Comparison of ENCODE assay signal across 7 cellular contexts in the genomic region with DNA sequence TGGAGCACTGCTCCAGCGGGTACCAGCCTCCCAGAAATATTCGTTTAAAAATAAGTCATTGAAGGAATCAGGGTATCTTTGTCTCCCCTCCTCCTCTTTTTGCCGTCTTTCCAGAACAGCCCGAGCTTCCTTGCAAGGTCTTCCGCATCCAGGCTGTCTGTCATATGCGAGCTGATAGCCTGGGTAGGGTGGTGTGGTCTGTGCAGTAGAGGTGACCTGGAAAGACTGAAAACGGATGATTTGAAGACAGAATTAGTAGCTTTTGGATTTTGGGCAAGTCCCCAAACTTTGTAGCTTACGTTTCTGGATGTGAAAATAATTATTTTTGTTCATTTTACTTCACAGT. TPM values are rescaled to one million over a fixed set of nuclear protein-coding genes. Genes with fewer than 3 reads are reported as not detected.
DNase-seq lines count a peak whose midpoint lies in the region; ATAC-seq lines count a peak whose summit lies in the region.

No MANE protein-coding gene starts in this region.

- peak overlapping the region; percentile 90 for H3K4me3 Mint-ChIP-seq in activated CD4-positive, alpha-beta memory T cell treated with anti-CD3 and anti-CD28 coated beads, Interleukin-2, amount 10 ng/mL, durations not matched to agents 7 days and 5 days
- H3K4me3 Mint-ChIP-seq in stimulated activated memory B cell treated with anti-CD40 and anti-IgM and Interleukin-4, amounts not matched to agents 10 μg/mL and 1 μg/mL and 100 μg/mL, for 72 hours: peak overlapping the region; percentile 91

- no peak for DNase-seq in activated CD4-positive, alpha-beta memory T cell treated with anti-CD3 and anti-CD28 coated beads, Interleukin-2, amount 10 ng/mL, durations not matched to agents 7 days and 5 days
- DNase-seq in NCI-H2081 treated with DMSO at 0.1 percent for 48 hours (lab: John Stamatoyannopoulos, UW): no peak
- DNase-seq in AG08396 (ENCODE audit: low spot score): no peak

- POLR2A ChIA-PET in activated CD4-positive, alpha-beta memory T cell treated with anti-CD3 and anti-CD28 coated beads, Interleukin-2, amount 10 ng/mL, durations not matched to agents 7 days and 5 days (lab: Charles Lee): interaction anchor here (0.6 to 2.6 kb wide), 10 partner anchors 9 to 1292 kb away, joined by 3 to 19 read pairs (median 4); partner anchors contain the start of genes AKAP9, SAMD9 and SAMD9L

- H3K4me1 Mint-ChIP-seq in activated CD4-positive, alpha-beta memory T cell treated with anti-CD3 and anti-CD28 coated beads, Interleukin-2, amount 10 ng/mL, durations not matched to agents 7 days and 5 days: peaks cover 30% of the 10 kb centered on the region
- peaks cover 10% of the 10 kb centered on the region for H3K4me1 Mint-ChIP-seq in stimulated activated memory B cell treated with anti-CD40 and anti-IgM and Interleukin-4, amounts not matched to agents 10 μg/mL and 1 μg/mL and 100 μg/mL, for 72 hours

- H3K4me3 ChIP-seq in iPS-11a (ENCODE audit: low read depth, low read length): peak overlapping the region; percentile 68

- no peaks in the 10 kb centered on the region for H3K9me3 Mint-ChIP-seq in activated CD4-positive, alpha-beta memory T cell treated with anti-CD3 and anti-CD28 coated beads, Interleukin-2, amount 10 ng/mL, durations not matched to agents 7 days and 5 days
- no peaks in the 10 kb centered on the region for H3K9me3 Mint-ChIP-seq in stimulated activated memory B cell treated with anti-CD40 and anti-IgM and Interleukin-4, amounts not matched to agents 10 μg/mL and 1 μg/mL and 100 μg/mL, for 72 hours

- H3K36me3 Mint-ChIP-seq in activated CD4-positive, alpha-beta memory T cell treated with anti-CD3 and anti-CD28 coated beads, Interleukin-2, amount 10 ng/mL, durations not matched to agents 7 days and 5 days (ENCODE audit: low read depth): no peaks in the 10 kb centered on the region
- no peaks in the 10 kb centered on the region for H3K36me3 Mint-ChIP-seq in stimulated activated memory B cell treated with anti-CD40 and anti-IgM and Interleukin-4, amounts not matched to agents 10 μg/mL and 1 μg/mL and 100 μg/mL, for 72 hours

- no peaks in the 10 kb centered on the region for H3K27me3 Mint-ChIP-seq in activated CD4-positive, alpha-beta memory T cell treated with anti-CD3 and anti-CD28 coated beads, Interleukin-2, amount 10 ng/mL, durations not matched to agents 7 days and 5 days
- no peaks in the 10 kb centered on the region for H3K27me3 Mint-ChIP-seq in stimulated activated memory B cell treated with anti-CD40 and anti-IgM and Interleukin-4, amounts not matched to agents 10 μg/mL and 1 μg/mL and 100 μg/mL, for 72 hours

- CTCF ChIA-PET in activated CD4-positive, alpha-beta memory T cell treated with anti-CD3 and anti-CD28 coated beads, Interleukin-2, amount 10 ng/mL, durations not matched to agents 7 days and 5 days (lab: Charles Lee): interaction anchor here (0.8 to 2.8 kb wide), 9 partner anchors 14 to 807 kb away, joined by 3 to 17 read pairs (median 3); partner anchors contain the start of genes PEX1, RBM48 and SAMD9

- peak overlapping the region; percentile 85 for H3K27ac Mint-ChIP-seq in activated CD4-positive, alpha-beta memory T cell treated with anti-CD3 and anti-CD28 coated beads, Interleukin-2, amount 10 ng/mL, durations not matched to agents 7 days and 5 days
- H3K27ac Mint-ChIP-seq in stimulated activated memory B cell treated with anti-CD40 and anti-IgM and Interleukin-4, amounts not matched to agents 10 μg/mL and 1 μg/mL and 100 μg/mL, for 72 hours: peak overlapping the region; percentile 82

- ATAC-seq in GM18907 (IDR thresholded peaks at IDR 0.05; ENCODE audit: unreplicated experiment) (peak; percentile 1), HG03097 (IDR thresholded peaks at IDR 0.05; ENCODE audit: low FRiP score, unreplicated experiment) (peak; percentile 5)
- ATAC-seq in stimulated activated memory B cell treated with anti-CD40 and anti-IgM and Interleukin-4, amounts not matched to agents 10 μg/mL and 1 μg/mL and 100 μg/mL, for 72 hours: no peak

RNA-seq across cellular contexts. Expression of gene VPS50, which starts 0.5 kb away (rescaled TPM):
- total RNA-seq in activated CD4-positive, alpha-beta memory T cell treated with anti-CD3 and anti-CD28 coated beads, Interleukin-2, amount 10 ng/mL, durations not matched to agents 7 days and 5 days: 10 to 100 TPM; 17.0 to 21.5 TPM

RNA-seq across cellular contexts. Expression of gene HEPACAM2, which starts 6.4 kb away (rescaled TPM):
- total RNA-seq in activated CD4-positive, alpha-beta memory T cell treated with anti-CD3 and anti-CD28 coated beads, Interleukin-2, amount 10 ng/mL, durations not matched to agents 7 days and 5 days: not detected
